Comparison of ENCODE assay signal across 20 cellular contexts in genomic region chr10:54983255-54983654, GRCh38.
"Had no signal": no experiment of that assay in that cellular context is flagged by ENCODE, and none has a peak within 500 bp of the region (broad histone marks: within the 10 kb centered on the region; RNA-seq: fewer than 3 reads in every experiment).

No MANE protein-coding gene starts in this region.

- H3K27ac ChIP-seq: skin epidermis, thoracic aorta, uterus had no signal

- ATAC-seq: activated CD4-positive, alpha-beta T cell treated with anti-CD3 and anti-CD28 coated beads for 36 hours; activated CD8-positive, alpha-beta memory T cell treated with anti-CD3 and anti-CD28 coated beads, Interleukin-2, amount 10 ng/mL, durations not matched to agents 7 days and 5 days; activated CD8-positive, alpha-beta T cell treated with anti-CD3 and anti-CD28 coated beads, Interleukin-2, amount 10 ng/mL, durations not matched to agents 7 days and 5 days; activated naive CD4-positive, alpha-beta T cell treated with anti-CD3 and anti-CD28 coated beads, Interleukin-2, amount 50 U/mL, for 72 hours; activated T-cell treated with anti-CD3 and anti-CD28 coated beads, Interleukin-2, amount 50 U/mL, for 72 hours; left ventricle myocardium superior; sciatic nerve; stimulated activated effector memory CD8-positive, alpha-beta T cell treated with anti-CD3 and anti-CD28 coated beads, Interleukin-12 subunit alpha, Interleukin-12 subunit beta, amount 100 ng/mL, for 72 hours had no signal

- H3K4me3 ChIP-seq: skin epidermis, thoracic aorta, uterus had no signal

- H3K4me1 ChIP-seq: uterus had no signal

- H3K9me3 ChIP-seq: thoracic aorta, uterus had no signal

- H3K27me3 ChIP-seq: uterus had no signal

- DNase-seq: activated CD4-positive, alpha-beta T cell treated with anti-CD3 and anti-CD28 coated beads for 36 hours; activated CD4-positive, CD25-positive, alpha-beta regulatory T cell; activated CD8-positive, alpha-beta memory T cell treated with anti-CD3 and anti-CD28 coated beads, Interleukin-2, amount 10 ng/mL, durations not matched to agents 7 days and 5 days; activated CD8-positive, alpha-beta T cell treated with anti-CD3 and anti-CD28 coated beads, Interleukin-2, amount 10 ng/mL, durations not matched to agents 7 days and 5 days; activated naive CD4-positive, alpha-beta T cell; activated T-cell treated with anti-CD3 and anti-CD28 coated beads, Interleukin-2, amount 50 U/mL, for 72 hours; anterior cingulate cortex; central memory CD4-positive, alpha-beta T cell; effector CD4-positive, alpha-beta T cell; erythroblast; foreskin fibroblast; left ventricle myocardium superior; stimulated activated CD4-positive, alpha-beta T cell treated with anti-CD3 and anti-CD28 coated beads, Interleukin-4, amount 100 ng/mL, for 24 hours; uterus had no signal

- FAIRE-seq: islet of Langerhans had no signal

- H3K36me3 ChIP-seq: thoracic aorta, uterus had no signal
